ENCODE assay signal across 10 cellular contexts in the genomic region with DNA sequence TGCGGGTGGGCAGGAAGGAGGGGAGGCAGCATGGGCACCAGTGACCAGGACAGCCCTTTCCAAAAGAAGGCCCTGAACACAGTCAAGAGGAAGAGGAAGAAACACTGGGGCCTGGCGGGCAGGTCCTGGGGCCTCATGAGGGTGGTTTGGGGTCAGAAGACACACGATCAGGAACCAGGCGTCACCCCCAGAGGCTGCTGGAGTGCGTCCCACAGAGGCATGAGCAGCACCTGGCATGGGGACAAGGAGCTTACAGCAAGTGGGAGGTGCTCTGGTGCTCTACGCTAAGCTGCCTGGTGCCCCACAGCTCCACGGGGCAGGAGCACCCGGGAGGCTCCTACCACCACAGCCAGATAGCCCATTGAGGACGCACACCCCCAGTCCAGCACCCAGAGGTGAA. TPM values are rescaled to one million over a fixed set of nuclear protein-coding genes. Genes with fewer than 3 reads are reported as not detected.
DNase-seq lines count a peak whose midpoint lies in the region; ATAC-seq and TF ChIP-seq lines count a peak whose summit lies in the region.
"Had no signal": no experiment of that assay in that cellular context is flagged by ENCODE, and none has a peak within 500 bp of the region (broad histone marks: within the 10 kb centered on the region; RNA-seq: fewer than 3 reads in every experiment).

No MANE protein-coding gene starts in this region.

- H3K9me3 ChIP-seq in adrenal gland (replicated peaks in 1 of 3) (no peaks in the 10 kb centered on the region), stomach (no peaks in the 10 kb centered on the region)

- no peaks in the 10 kb centered on the region for H3K27me3 ChIP-seq in adrenal gland
- no peaks in the 10 kb centered on the region for H3K27me3 ChIP-seq in layer of hippocampus (ENCODE audit: control insufficient read depth, insufficient read depth, low read length)
- H3K27me3 ChIP-seq in stomach: no peaks in the 10 kb centered on the region

- TF ChIP-seq EP300 in stomach (IDR thresholded peaks at IDR 0.05): no peak

- ATAC-seq in HG02973 (IDR thresholded peaks at IDR 0.05; ENCODE audit: unreplicated experiment): no peak
- no peak for ATAC-seq in HG03175 (IDR thresholded peaks at IDR 0.05; ENCODE audit: unreplicated experiment)
- no peak for ATAC-seq in GM21576 (IDR thresholded peaks at IDR 0.05; ENCODE audit: unreplicated experiment)

- no peak for TF ChIP-seq POLR2A in adrenal gland (IDR thresholded peaks at IDR 0.05)
- TF ChIP-seq POLR2A in stomach (IDR thresholded peaks at IDR 0.05): no peak

- TF ChIP-seq CTCF in adrenal gland (IDR thresholded peaks at IDR 0.05) (no peak), stomach (IDR thresholded peaks at IDR 0.05) (no peak)

- peak; percentile 70 for DNase-seq in GF-D8 (lab: John Stamatoyannopoulos, UW)
- DNase-seq in adrenal gland: peak in 2 of 7 donors; percentile 40 to 58
- DNase-seq in stomach: peak; percentile 74
- DNase-seq in NCI-H526 (lab: John Stamatoyannopoulos, UW): no peak
- DNase-seq: activated T-cell treated with anti-CD3 and anti-CD28 coated beads, Interleukin-2, amount 50 U/mL, for 1 hour; islet precursor cell had no signal

- WGBS in adrenal gland, 4 donors: 74 to 83% (median 79%) methylated on average over 5 to 9 of the region's 9 CpGs
- WGBS in stomach, 5 donors: 38 to 47% (median 42%) methylated on average over 6 to 9 of the region's 9 CpGs

- H3K36me3 ChIP-seq in adrenal gland (replicated peaks in 1 of 2): no peaks in the 10 kb centered on the region
- H3K36me3 ChIP-seq in stomach: no peaks in the 10 kb centered on the region

- H3K4me1 ChIP-seq in adrenal gland (replicated peaks in 1 of 2): peaks cover 20 to 84% of the 10 kb centered on the region in 2 donors
- H3K4me1 ChIP-seq in stomach: peaks cover 83 to 100% (median 97%) of the 10 kb centered on the region in 4 donors

- intact Hi-C loops in adrenal gland (cut with DNase I) (no loop called here), stomach (cut with DNase I; ENCODE audit: low total_unique reads) (no loop called here)

- no peak overlapping the region for H3K4me3 ChIP-seq in adrenal gland
- H3K4me3 ChIP-seq in stomach: no peak overlapping the region

- H3K27ac ChIP-seq in adrenal gland (peak overlapping the region in 4 of 5 donors; percentile 14 to 88 (median 66)), layer of hippocampus (ENCODE audit: low read depth, low read length) (peak overlapping the region; percentile 55), stomach (peak overlapping the region in 4 of 5 donors; percentile 13 to 75 (median 71))

RNA-seq across cellular contexts. Expression of gene ELL, which starts 20.0 kb away (rescaled TPM):
- total RNA-seq in adrenal gland (10 to 100 TPM in 7 of 8 donors, 1 to 10 TPM in 1; 9.8 to 28.3 (median 15.2) TPM), stomach (10 to 100 TPM in 3 of 5 donors, 1 to 10 TPM in 2; 8.0 to 88.7 (median 13.5) TPM)
- polyA plus RNA-seq in adrenal gland (10 to 100 TPM in 1 of 3 donors, 1 to 10 TPM in 2; 1.8 to 14.3 (median 9.1) TPM), stomach (10 to 100 TPM in 1 of 3 donors, 1 to 10 TPM in 2; 4.1 to 12.7 (median 8.1) TPM)

RNA-seq across cellular contexts. Expression of gene FKBP8, which starts 41.5 kb away (rescaled TPM):
- total RNA-seq in adrenal gland (100 to 1,000 TPM; 171 to 463 (median 265) TPM), stomach (100 to 1,000 TPM in 4 of 5 donors, 10 to 100 TPM in 1; 87.8 to 819 (median 197) TPM)
- polyA plus RNA-seq in adrenal gland (100 to 1,000 TPM in 2 of 3 donors, 10 to 100 TPM in 1; 26.3 to 816 (median 417) TPM), stomach (100 to 1,000 TPM; 157 to 254 (median 249) TPM)

RNA-seq across cellular contexts. Expression of gene KXD1, which starts 55.8 kb away (rescaled TPM):
- 100 to 1,000 TPM in 3 of 8 donors, 10 to 100 TPM in 5; 72.4 to 165 (median 87.5) TPM for total RNA-seq in adrenal gland
- polyA plus RNA-seq in adrenal gland: 100 to 1,000 TPM in 1 of 3 donors, 10 to 100 TPM in 2; 74.2 to 120 (median 79.4) TPM
- total RNA-seq in stomach: 100 to 1,000 TPM in 2 of 5 donors, 10 to 100 TPM in 3; 30.8 to 513 (median 55.4) TPM
- polyA plus RNA-seq in stomach: 100 to 1,000 TPM in 1 of 3 donors, 10 to 100 TPM in 2; 71.0 to 131 (median 84.5) TPM

Comparison
In these comparisons a context has a peak if more than half of its experiments do, and no peak if none do; other contexts are left out.
1. DNase-seq: peak in GF-D8 (single experiment) and stomach (single experiment); none in NCI-H526 (0 of 2).
2. Peak in every context shown above with its lines, with median percentiles within 50 percentile points of each other: H3K27ac ChIP-seq.